Comparison of ENCODE assay signal across 9 cellular contexts in the genomic region with DNA sequence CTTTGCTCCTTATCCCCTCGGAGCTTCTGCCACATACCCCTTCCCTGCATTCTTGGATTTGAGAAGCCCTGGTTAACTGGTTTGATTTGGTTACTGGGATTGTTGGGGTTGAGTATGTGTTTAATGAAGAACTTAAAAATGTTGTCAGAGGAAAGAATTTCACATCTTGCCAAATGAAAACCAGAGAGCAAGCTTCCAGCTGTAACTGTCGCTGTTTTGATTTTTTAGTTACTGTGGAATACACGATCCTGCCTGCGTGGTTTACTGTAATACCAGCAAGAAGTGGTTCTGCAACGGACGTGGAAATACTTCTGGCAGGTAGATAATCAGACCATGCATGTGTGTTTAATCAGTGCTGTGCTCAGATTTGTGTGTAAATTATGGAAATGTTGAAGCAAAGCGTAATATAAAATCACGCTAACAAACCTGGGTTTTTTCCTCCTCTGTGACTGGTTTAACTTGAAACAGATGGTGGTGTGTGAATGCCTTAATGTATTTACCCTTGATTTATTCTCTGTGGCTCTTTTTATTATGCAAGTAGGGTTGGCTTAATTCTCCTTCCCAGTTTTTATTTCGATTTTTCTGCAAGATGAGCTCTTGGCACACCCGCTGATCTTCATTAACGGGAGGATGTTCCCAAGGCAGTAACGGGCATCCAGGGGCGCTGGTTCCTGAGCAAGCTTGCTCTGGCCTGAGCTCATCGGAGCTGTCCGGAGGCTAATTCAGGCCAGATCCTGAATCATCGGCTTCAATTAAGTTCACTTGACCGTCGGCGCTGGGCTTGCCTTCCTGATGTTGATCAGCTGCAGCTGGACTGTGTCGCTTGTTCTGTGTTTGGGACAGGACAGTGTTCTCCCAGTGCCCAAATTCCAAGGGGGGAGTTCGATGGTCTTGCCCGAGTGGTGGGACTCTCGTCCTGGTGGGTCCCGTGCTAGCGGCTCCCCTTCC. TPM values are rescaled to one million over a fixed set of nuclear protein-coding genes. Genes with fewer than 3 reads are reported as not detected.
DNase-seq lines count a peak whose midpoint lies in the region; ATAC-seq, FAIRE-seq and TF ChIP-seq lines count a peak whose summit lies in the region.
"Had no signal": no experiment of that assay in that cellular context is flagged by ENCODE, and none has a peak within 500 bp of the region (broad histone marks: within the 10 kb centered on the region; RNA-seq: fewer than 3 reads in every experiment).

No MANE protein-coding gene starts in this region.

- in situ Hi-C loops in ACHN (cut with HindIII; ENCODE audit: low pct_ligation_motif_present, low pct_unique_long_range_greater_than_20kb, low sequenced_read_pairs), result no loop called here

- ATAC-seq in left lung (peak; percentile 22), HG02623 (IDR thresholded peaks at IDR 0.05; ENCODE audit: unreplicated experiment) (no peak)

- H3K4me1 ChIP-seq in left lung (peaks cover 28 to 76% of the 10 kb centered on the region in 2 donors), tibial artery (peaks cover 0 to 68% (median 53%) of the 10 kb centered on the region in 4 donors)

- TF ChIP-seq CTCF in chondrocyte (IDR thresholded peaks at IDR 0.05), result peak; percentile 64
- TF ChIP-seq CTCF in left lung (IDR thresholded peaks at IDR 0.05), result peak in 1 of 2 donors; percentile 37
- TF ChIP-seq CTCF in tibial artery (IDR thresholded peaks at IDR 0.05), result no peak

- intact Hi-C loops in left lung (cut with DNase I), result loop anchor here in 1 of 2 donors (10.0 kb wide), 1 partner anchor 393 kb away; no protein-coding TSS in a partner anchor
- intact Hi-C loops in tibial artery (cut with DNase I; ENCODE audit: low total_unique reads), result loop anchor here (10.0 kb wide), 1 partner anchor 253 kb away; no protein-coding TSS in a partner anchor

- no peak overlapping the region for H3K4me3 Mint-ChIP-seq in chondrocyte (ENCODE audit: unreplicated experiment)

- H3K4me1 Mint-ChIP-seq in chondrocyte (ENCODE audit: low read depth), result peaks cover 36% of the 10 kb centered on the region

- peak; percentile 33 for FAIRE-seq in HTR-8/SVneo (lab: Jason Lieb, UNC)

- DNase-seq in HTR-8/SVneo (ENCODE audit: insufficient read length, low spot score) (no peak), chondrocyte (ENCODE audit: low spot score) (no peak), left lung (no peak), tibial artery (peak in 1 of 2 donors; percentile 66), H4 (ENCODE audit: low spot score) (no peak), ACHN (no peak)
- no peak for DNase-seq in stimulated activated CD4-positive, alpha-beta T cell treated with anti-CD3 and anti-CD28 coated beads, Interleukin-4, amount 100 ng/mL, for 24 hours

- no peaks in the 10 kb centered on the region for H3K27me3 Mint-ChIP-seq in chondrocyte (ENCODE audit: low read depth)

- H3K9me3 ChIP-seq in left lung (no peaks in the 10 kb centered on the region), tibial artery (no peaks in the 10 kb centered on the region)

- H3K27ac Mint-ChIP-seq in chondrocyte (ENCODE audit: unreplicated experiment), result no peak overlapping the region

- H3K27ac ChIP-seq in left lung (peak overlapping the region; percentile 75 to 96), tibial artery (peak overlapping the region; percentile 83 to 84)

- peaks cover 0 to 47% of the 10 kb centered on the region in 2 donors for H3K36me3 ChIP-seq in left lung
- peaks cover 28 to 30% (median 29%) of the 10 kb centered on the region in 3 donors for H3K36me3 ChIP-seq in tibial artery

- H3K27me3 ChIP-seq in left lung (no peaks in the 10 kb centered on the region), tibial artery (no peaks in the 10 kb centered on the region)

- H3K4me3 ChIP-seq in left lung, result no peak overlapping the region
- H3K4me3 ChIP-seq in tibial artery, result no peak overlapping the region

- H3K36me3 Mint-ChIP-seq in chondrocyte (ENCODE audit: low read depth), result peaks cover 4% of the 10 kb centered on the region

- H3K9me3 Mint-ChIP-seq in chondrocyte (ENCODE audit: low read depth), result no peaks in the 10 kb centered on the region

RNA-seq across cellular contexts. Expression of a gene that starts 16.0 kb away (rescaled TPM):
- total RNA-seq in chondrocyte, result 38.6 to 45.3 TPM (median 40.4 TPM) in 3 replicates
- total RNA-seq in left lung, result 10 to 100 TPM; 66.9 to 80.9 TPM
- total RNA-seq in H4 (2014; rRNA removed; shearing (Covaris generic)), result 33.8 and 46.2 TPM in 2 replicates

RNA-seq across cellular contexts. Expression of a gene that starts 48.2 kb away (rescaled TPM):
- total RNA-seq in chondrocyte, result 4.3 to 10.2 TPM (median 8.4 TPM) in 3 replicates
- total RNA-seq in left lung, result under 1 TPM; 0.20 to 0.24 TPM
- 1.0 TPM in 1 of 2 replicates, not detected in the other for total RNA-seq in H4 (2014; rRNA removed; shearing (Covaris generic))

RNA-seq across cellular contexts. Expression of a gene that starts 56.7 kb away (rescaled TPM):
- total RNA-seq in chondrocyte (10.6 to 17.2 TPM (median 14.5 TPM) in 3 replicates), left lung (10 to 100 TPM in 1 of 2 donors, 1 to 10 TPM in 1; 1.9 to 47.7 TPM)
- total RNA-seq in H4 (2014; rRNA removed; shearing (Covaris generic)), result 0.08 TPM in 1 of 2 replicates, not detected in the other
- total RNA-seq: M059J had no signal
